In the genomic region with DNA sequence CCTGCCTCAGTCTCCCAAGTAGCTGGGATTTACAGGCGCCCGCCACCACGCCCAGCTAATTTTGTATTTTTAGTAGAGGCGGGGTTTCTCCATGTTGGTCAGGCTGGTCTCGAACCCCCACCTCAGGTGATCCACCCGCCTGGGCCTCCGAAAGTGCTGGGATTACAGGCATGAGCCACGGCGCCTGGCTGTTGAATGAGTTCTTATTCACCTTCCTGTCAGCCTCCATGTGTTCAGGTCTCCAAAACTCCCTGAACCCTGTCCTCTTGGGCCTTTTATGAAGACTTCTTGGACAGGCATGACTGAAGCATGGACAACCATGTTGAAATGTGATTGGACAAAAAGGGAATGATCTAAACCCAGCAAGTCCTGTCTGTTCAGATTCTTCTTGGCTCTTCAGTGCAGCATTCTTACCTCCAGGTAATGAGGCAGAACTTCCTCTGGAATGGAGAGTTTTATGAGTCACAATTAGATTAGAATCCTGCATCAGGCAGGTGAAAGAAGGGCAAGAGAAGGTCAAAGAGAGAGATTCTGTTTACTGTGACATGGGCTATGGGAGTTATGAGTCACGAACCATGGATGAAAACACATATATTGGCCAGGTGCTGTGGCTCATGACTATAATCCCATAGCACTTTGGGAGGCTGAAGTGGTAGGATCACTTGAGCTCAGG, we compare ENCODE assay signal across 1 cellular context.
TF ChIP-seq lines count a peak whose summit lies in the region.

No MANE protein-coding gene starts in this region.

TF ChIP-seq in Ishikawa, 13 proteins besides CTCF, POLR2A, EP300 and RAD21 (continued from another document):
- TF ChIP-seq ZBTB7A (IDR thresholded peaks at IDR 0.05; ENCODE audit: low read depth) (no peak), CEBPB (IDR thresholded peaks at IDR 0.05) (0 out of 2 replicates have a peak, but pooled peaks have one; percentile 4), YY1 (IDR thresholded peaks at IDR 0.05; ENCODE audit: low read depth) (peak; percentile 63), FOXM1 (IDR thresholded peaks at IDR 0.05; ENCODE audit: borderline replicate concordance, low read depth) (peak; percentile 57; the same call in 1 of the 2 replicates), CREB1 (IDR thresholded peaks at IDR 0.05; ENCODE audit: low read depth) (no peak), NFIC (IDR thresholded peaks at IDR 0.05) (peak; percentile 72)
- TF ChIP-seq, protein P1, sequence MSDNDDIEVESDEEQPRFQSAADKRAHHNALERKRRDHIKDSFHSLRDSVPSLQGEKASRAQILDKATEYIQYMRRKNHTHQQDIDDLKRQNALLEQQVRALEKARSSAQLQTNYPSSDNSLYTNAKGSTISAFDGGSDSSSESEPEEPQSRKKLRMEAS (IDR thresholded peaks at IDR 0.05): peak; percentile 67
